ENCODE assay signal across 10 cellular contexts in the genomic region with DNA sequence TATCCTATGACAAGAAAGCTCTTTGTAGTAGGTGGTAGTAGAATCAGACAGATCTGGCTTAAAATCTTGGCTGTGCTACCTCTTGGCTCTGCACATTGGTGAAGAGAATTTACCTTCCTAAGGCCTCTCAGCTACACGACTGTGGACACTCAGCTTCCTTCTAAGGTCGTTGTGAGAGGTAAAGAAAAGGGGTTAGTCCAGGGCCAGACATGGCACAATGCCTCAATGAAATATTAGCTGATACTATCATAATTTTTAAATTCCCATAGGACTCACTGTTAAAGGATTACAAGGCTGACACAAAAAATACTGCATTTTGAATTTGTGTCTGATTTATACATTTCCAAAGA.
DNase-seq lines count a peak whose midpoint lies in the region; ATAC-seq and TF ChIP-seq lines count a peak whose summit lies in the region.
"Had no signal": no experiment of that assay in that cellular context is flagged by ENCODE, and none has a peak within 500 bp of the region (broad histone marks: within the 10 kb centered on the region; RNA-seq: fewer than 3 reads in every experiment).

No MANE protein-coding gene starts in this region.

- ATAC-seq in GM18505 (IDR thresholded peaks at IDR 0.05; ENCODE audit: unreplicated experiment) = no peak

- intact Hi-C loops in transverse colon (cut with DNase I; ENCODE audit: low total_unique reads) = no loop called here

- peaks cover 38% of the 10 kb centered on the region for H3K4me1 Mint-ChIP-seq in endothelial cell (ENCODE audit: unreplicated experiment)
- H3K4me1 Mint-ChIP-seq: central memory CD8-positive, alpha-beta T cell had no signal

- H3K9me3 Mint-ChIP-seq in endothelial cell (ENCODE audit: unreplicated experiment) = no peaks in the 10 kb centered on the region
- H3K9me3 Mint-ChIP-seq: central memory CD8-positive, alpha-beta T cell had no signal

- TF ChIP-seq POLR2A in Peyer's patch (IDR thresholded peaks at IDR 0.05) = no peak
- TF ChIP-seq POLR2A in transverse colon (IDR thresholded peaks at IDR 0.05) = no peak
- no peak for TF ChIP-seq POLR2A in GM18505 (IDR thresholded peaks at IDR 0.05; ENCODE audit: borderline replicate concordance, extremely low read depth, insufficient read depth, insufficient read length)

- H3K27me3 Mint-ChIP-seq in endothelial cell (ENCODE audit: unreplicated experiment) = peaks cover 3% of the 10 kb centered on the region

- TF ChIP-seq EP300 in transverse colon (IDR thresholded peaks at IDR 0.05; ENCODE audit: low read depth) = no peak

- in situ Hi-C loops in transverse colon (cut with MboI; ENCODE audit: low pct_ligation_motif_present in 1 of 4, low pct_unique_long_range_greater_than_20kb in 1 of 4, low sequenced_read_pairs in 3 of 4) = no loop called here

- H3K27ac ChIP-seq in Peyer's patch (peak overlapping the region; percentile 35 to 86 (median 67)), muscle layer of duodenum (ENCODE audit: low read length) (peak overlapping the region; percentile 89), transverse colon (peak overlapping the region; percentile 81 to 91 (median 88))

- H3K27me3 ChIP-seq in Peyer's patch (no peaks in the 10 kb centered on the region), muscle layer of duodenum (ENCODE audit: low read depth, low read length) (no peaks in the 10 kb centered on the region), transverse colon (no peaks in the 10 kb centered on the region)

- no peak overlapping the region for H3K4me3 Mint-ChIP-seq in endothelial cell (ENCODE audit: unreplicated experiment)
- H3K4me3 Mint-ChIP-seq: central memory CD8-positive, alpha-beta T cell had no signal

- DNase-seq in Peyer's patch (no peak), endothelial cell (ENCODE audit: low spot score) (no peak), transverse colon (no peak), DMS53 (lab: John Stamatoyannopoulos, UW) (no peak), NOMO-1 (lab: John Stamatoyannopoulos, UW; ENCODE audit: unreplicated experiment in 2 of 2) (no peak)
- DNase-seq: MM.1S, NCI-H446 treated with DMSO at 0.1 percent for 48 hours had no signal

- H3K9me3 ChIP-seq in Peyer's patch = no peaks in the 10 kb centered on the region
- H3K9me3 ChIP-seq in muscle layer of duodenum (ENCODE audit: control insufficient read depth in 1 of 2, low read length in 2 of 2) = no peaks in the 10 kb centered on the region
- no peaks in the 10 kb centered on the region for H3K9me3 ChIP-seq in transverse colon

- H3K4me3 ChIP-seq in Peyer's patch (no peak overlapping the region), muscle layer of duodenum (ENCODE audit: low read depth in 1 of 2, low read length in 2 of 2) (peak overlapping the region in 1 of 2 donors; percentile 11), transverse colon (no peak overlapping the region)

- H3K36me3 ChIP-seq in Peyer's patch = no peaks in the 10 kb centered on the region
- H3K36me3 ChIP-seq in muscle layer of duodenum (ENCODE audit: control insufficient read depth in 1 of 2, insufficient read depth in 2 of 2, low read length in 2 of 2) = peaks cover 0 to 3% of the 10 kb centered on the region in 2 donors
- H3K36me3 ChIP-seq in transverse colon = no peaks in the 10 kb centered on the region

- H3K4me1 ChIP-seq in Peyer's patch (peaks cover 0 to 28% (median 3%) of the 10 kb centered on the region in 4 donors), muscle layer of duodenum (ENCODE audit: control insufficient read depth in 1 of 2, insufficient read depth in 2 of 2, low read length in 2 of 2) (peaks cover 25 to 29% of the 10 kb centered on the region in 2 donors), transverse colon (peaks cover 22 to 50% (median 44%) of the 10 kb centered on the region in 4 donors)

- TF ChIP-seq CTCF in Peyer's patch (IDR thresholded peaks at IDR 0.05) (no peak), endothelial cell (IDR thresholded peaks at IDR 0.05; ENCODE audit: unreplicated experiment) (no peak), transverse colon (IDR thresholded peaks at IDR 0.05) (no peak)

- 26 to 41% methylated on average over 2 of the region's 2 CpGs for WGBS in transverse colon (ENCODE audit: low coverage in 1 of 2), 2 donors

- peaks cover 3% of the 10 kb centered on the region for H3K36me3 Mint-ChIP-seq in endothelial cell (ENCODE audit: low read depth, unreplicated experiment)

- peak overlapping the region; percentile 48 for H3K27ac Mint-ChIP-seq in endothelial cell (ENCODE audit: unreplicated experiment)
